In genomic region chr11:87460842-87461637, GRCh38 we compare ENCODE assay signal across 31 cellular contexts.
"Had no signal": no experiment of that assay in that cellular context is flagged by ENCODE, and none has a peak within 500 bp of the region (broad histone marks: within the 10 kb centered on the region; RNA-seq: fewer than 3 reads in every experiment).

No MANE protein-coding gene starts in this region.

- DNase-seq: activated CD4-positive, alpha-beta memory T cell treated with anti-CD3 and anti-CD28 coated beads for 36 hours; activated CD4-positive, alpha-beta T cell treated with anti-CD3 and anti-CD28 coated beads for 36 hours; activated CD4-positive, alpha-beta T cell treated with anti-CD3 and anti-CD28 coated beads, Interleukin-2, amount 10 ng/mL, durations not matched to agents 24 days and 14 days; activated CD4-positive, CD25-positive, alpha-beta regulatory T cell; activated CD4-positive, CD25-positive, alpha-beta regulatory T cell treated with anti-CD3 and anti-CD28 coated beads, Interleukin-2, amount 50 U/mL, for 72 hours; activated CD8-positive, alpha-beta memory T cell treated with anti-CD3 and anti-CD28 coated beads, Interleukin-2, amount 10 ng/mL, durations not matched to agents 7 days and 5 days; activated CD8-positive, alpha-beta memory T cell treated with anti-CD3 and anti-CD28 coated beads, Interleukin-2, amount 50 U/mL, for 4 hours; activated CD8-positive, alpha-beta T cell treated with anti-CD3 and anti-CD28 coated beads, Interleukin-2, amount 10 ng/mL, durations not matched to agents 7 days and 5 days; activated effector memory CD4-positive, alpha-beta T cell treated with anti-CD3 and anti-CD28 coated beads, Interleukin-2, amount 50 U/mL, for 16 hours; activated naive CD4-positive, alpha-beta T cell treated with anti-CD3 and anti-CD28 coated beads for 36 hours; activated naive CD8-positive, alpha-beta T cell treated with anti-CD3 and anti-CD28 coated beads for 36 hours; activated naive CD8-positive, alpha-beta T cell treated with anti-CD3 and anti-CD28 coated beads, Interleukin-2, amount 50 U/mL, for 24 hours; activated T-cell treated with anti-CD3 and anti-CD28 coated beads, Interleukin-2, amount 50 U/mL, for 1 hour; activated T-cell treated with anti-CD3 and anti-CD28 coated beads, Interleukin-2, amount 50 U/mL, for 48 hours; adrenal gland; amygdala; aorta; body of pancreas; caudate nucleus; cortex of kidney; dermis blood vessel endothelial cell; effector CD8-positive, alpha-beta T cell; foreskin fibroblast; head of caudate nucleus; T-helper 17 cell; T1000 had no signal

- H3K4me3 ChIP-seq: adrenal gland, body of pancreas had no signal

- ATAC-seq: activated CD4-positive, alpha-beta T cell treated with anti-CD3 and anti-CD28 coated beads for 36 hours; activated CD8-positive, alpha-beta memory T cell treated with anti-CD3 and anti-CD28 coated beads, Interleukin-2, amount 10 ng/mL, durations not matched to agents 7 days and 5 days; activated CD8-positive, alpha-beta T cell treated with anti-CD3 and anti-CD28 coated beads, Interleukin-2, amount 10 ng/mL, durations not matched to agents 7 days and 5 days; activated naive CD8-positive, alpha-beta T cell treated with anti-CD3 and anti-CD28 coated beads, Interleukin-2, amount 50 U/mL, for 24 hours; body of pancreas; T-helper 17 cell had no signal

- H3K27me3 ChIP-seq: adrenal gland, body of pancreas had no signal

- H3K36me3 ChIP-seq: adrenal gland had no signal

- H3K36me3 Mint-ChIP-seq: activated CD4-positive, alpha-beta memory T cell treated with anti-CD3 and anti-CD28 coated beads for 36 hours; activated CD8-positive, alpha-beta memory T cell treated with anti-CD3 and anti-CD28 coated beads, Interleukin-2, amount 10 ng/mL, durations not matched to agents 7 days and 5 days; activated naive CD4-positive, alpha-beta T cell treated with anti-CD3 and anti-CD28 coated beads, Interleukin-2, amount 50 U/mL, for 24 hours; activated naive CD8-positive, alpha-beta T cell treated with anti-CD3 and anti-CD28 coated beads for 36 hours had no signal

- H3K27ac ChIP-seq: adrenal gland, body of pancreas, epithelial cell of prostate had no signal

- H3K27ac Mint-ChIP-seq: activated CD4-positive, alpha-beta memory T cell treated with anti-CD3 and anti-CD28 coated beads for 36 hours; activated CD4-positive, alpha-beta T cell treated with anti-CD3 and anti-CD28 coated beads for 36 hours; activated CD4-positive, alpha-beta T cell treated with anti-CD3 and anti-CD28 coated beads, Interleukin-2, amount 10 ng/mL, durations not matched to agents 24 days and 14 days; activated CD8-positive, alpha-beta memory T cell treated with anti-CD3 and anti-CD28 coated beads, Interleukin-2, amount 10 ng/mL, durations not matched to agents 7 days and 5 days; activated CD8-positive, alpha-beta T cell treated with anti-CD3 and anti-CD28 coated beads, Interleukin-2, amount 10 ng/mL, durations not matched to agents 7 days and 5 days; activated naive CD4-positive, alpha-beta T cell treated with anti-CD3 and anti-CD28 coated beads for 36 hours; activated naive CD4-positive, alpha-beta T cell treated with anti-CD3 and anti-CD28 coated beads, Interleukin-2, amount 50 U/mL, for 24 hours; activated naive CD8-positive, alpha-beta T cell treated with anti-CD3 and anti-CD28 coated beads for 36 hours; activated naive CD8-positive, alpha-beta T cell treated with anti-CD3 and anti-CD28 coated beads, Interleukin-2, amount 50 U/mL, for 24 hours; activated T-helper 1 cell treated with anti-CD3 and anti-CD28 coated beads, Interleukin-12 subunit alpha, Interleukin-12 subunit beta, Interleukin-2, Interleukin-4 antibody, amounts not matched to agents 30 ng/mL and 10 ng/mL and 1 ng/mL, durations not matched to agents 14 hours and 24 hours and 36 hours; activated T-helper 2 cell treated with anti-CD3 and anti-CD28 coated beads, Interferon-gamma antibody, Interleukin-2, Interleukin-4, amounts not matched to agents 10 μg/mL and 5 μg/mL and 100 μg/mL, durations not matched to agents 14 hours and 24 hours and 36 hours; T-helper 17 cell; T-helper 2 cell treated with Interferon-gamma antibody and Interleukin-4, amounts not matched to agents 5 μg/mL and 100 μg/mL, for 36 hours had no signal

- H3K4me3 Mint-ChIP-seq: activated CD4-positive, alpha-beta memory T cell treated with anti-CD3 and anti-CD28 coated beads for 36 hours; activated CD4-positive, alpha-beta T cell treated with anti-CD3 and anti-CD28 coated beads for 36 hours; activated CD4-positive, alpha-beta T cell treated with anti-CD3 and anti-CD28 coated beads, Interleukin-2, amount 10 ng/mL, durations not matched to agents 24 days and 14 days; activated CD8-positive, alpha-beta memory T cell treated with anti-CD3 and anti-CD28 coated beads, Interleukin-2, amount 10 ng/mL, durations not matched to agents 7 days and 5 days; activated CD8-positive, alpha-beta T cell treated with anti-CD3 and anti-CD28 coated beads, Interleukin-2, amount 10 ng/mL, durations not matched to agents 7 days and 5 days; activated naive CD4-positive, alpha-beta T cell treated with anti-CD3 and anti-CD28 coated beads for 36 hours; activated naive CD4-positive, alpha-beta T cell treated with anti-CD3 and anti-CD28 coated beads, Interleukin-2, amount 50 U/mL, for 24 hours; activated naive CD8-positive, alpha-beta T cell treated with anti-CD3 and anti-CD28 coated beads for 36 hours; activated naive CD8-positive, alpha-beta T cell treated with anti-CD3 and anti-CD28 coated beads, Interleukin-2, amount 50 U/mL, for 24 hours; activated T-helper 1 cell treated with anti-CD3 and anti-CD28 coated beads, Interleukin-12 subunit alpha, Interleukin-12 subunit beta, Interleukin-2, Interleukin-4 antibody, amounts not matched to agents 30 ng/mL and 10 ng/mL and 1 ng/mL, durations not matched to agents 14 hours and 24 hours and 36 hours; T-helper 17 cell; T-helper 2 cell treated with Interferon-gamma antibody and Interleukin-4, amounts not matched to agents 5 μg/mL and 100 μg/mL, for 36 hours had no signal

- H3K27me3 Mint-ChIP-seq: activated CD4-positive, alpha-beta T cell treated with anti-CD3 and anti-CD28 coated beads for 36 hours; activated CD4-positive, alpha-beta T cell treated with anti-CD3 and anti-CD28 coated beads, Interleukin-2, amount 10 ng/mL, durations not matched to agents 24 days and 14 days; activated CD8-positive, alpha-beta memory T cell treated with anti-CD3 and anti-CD28 coated beads, Interleukin-2, amount 10 ng/mL, durations not matched to agents 7 days and 5 days; activated naive CD8-positive, alpha-beta T cell treated with anti-CD3 and anti-CD28 coated beads, Interleukin-2, amount 50 U/mL, for 24 hours had no signal

- H3K9me3 ChIP-seq: adrenal gland, body of pancreas had no signal

- H3K4me1 ChIP-seq: adrenal gland, body of pancreas had no signal

- H3K4me1 Mint-ChIP-seq: activated CD4-positive, alpha-beta T cell treated with anti-CD3 and anti-CD28 coated beads for 36 hours; activated CD4-positive, alpha-beta T cell treated with anti-CD3 and anti-CD28 coated beads, Interleukin-2, amount 10 ng/mL, durations not matched to agents 24 days and 14 days; activated CD8-positive, alpha-beta memory T cell treated with anti-CD3 and anti-CD28 coated beads, Interleukin-2, amount 10 ng/mL, durations not matched to agents 7 days and 5 days; activated naive CD4-positive, alpha-beta T cell treated with anti-CD3 and anti-CD28 coated beads, Interleukin-2, amount 50 U/mL, for 24 hours; activated naive CD8-positive, alpha-beta T cell treated with anti-CD3 and anti-CD28 coated beads for 36 hours; activated naive CD8-positive, alpha-beta T cell treated with anti-CD3 and anti-CD28 coated beads, Interleukin-2, amount 50 U/mL, for 24 hours; T-helper 17 cell had no signal

- H3K9me3 Mint-ChIP-seq: activated CD4-positive, alpha-beta memory T cell treated with anti-CD3 and anti-CD28 coated beads for 36 hours; activated CD4-positive, alpha-beta T cell treated with anti-CD3 and anti-CD28 coated beads, Interleukin-2, amount 10 ng/mL, durations not matched to agents 24 days and 14 days; activated naive CD4-positive, alpha-beta T cell treated with anti-CD3 and anti-CD28 coated beads for 36 hours; activated naive CD4-positive, alpha-beta T cell treated with anti-CD3 and anti-CD28 coated beads, Interleukin-2, amount 50 U/mL, for 24 hours; activated naive CD8-positive, alpha-beta T cell treated with anti-CD3 and anti-CD28 coated beads, Interleukin-2, amount 50 U/mL, for 24 hours; activated T-helper 1 cell treated with anti-CD3 and anti-CD28 coated beads, Interleukin-12 subunit alpha, Interleukin-12 subunit beta, Interleukin-2, Interleukin-4 antibody, amounts not matched to agents 30 ng/mL and 10 ng/mL and 1 ng/mL, durations not matched to agents 14 hours and 24 hours and 36 hours; activated T-helper 2 cell treated with anti-CD3 and anti-CD28 coated beads, Interferon-gamma antibody, Interleukin-2, Interleukin-4, amounts not matched to agents 10 μg/mL and 5 μg/mL and 100 μg/mL, durations not matched to agents 14 hours and 24 hours and 36 hours; T-helper 2 cell treated with Interferon-gamma antibody and Interleukin-4, amounts not matched to agents 5 μg/mL and 100 μg/mL, for 36 hours had no signal
